17 cellular contexts compared by ENCODE assay signal in the genomic region with DNA sequence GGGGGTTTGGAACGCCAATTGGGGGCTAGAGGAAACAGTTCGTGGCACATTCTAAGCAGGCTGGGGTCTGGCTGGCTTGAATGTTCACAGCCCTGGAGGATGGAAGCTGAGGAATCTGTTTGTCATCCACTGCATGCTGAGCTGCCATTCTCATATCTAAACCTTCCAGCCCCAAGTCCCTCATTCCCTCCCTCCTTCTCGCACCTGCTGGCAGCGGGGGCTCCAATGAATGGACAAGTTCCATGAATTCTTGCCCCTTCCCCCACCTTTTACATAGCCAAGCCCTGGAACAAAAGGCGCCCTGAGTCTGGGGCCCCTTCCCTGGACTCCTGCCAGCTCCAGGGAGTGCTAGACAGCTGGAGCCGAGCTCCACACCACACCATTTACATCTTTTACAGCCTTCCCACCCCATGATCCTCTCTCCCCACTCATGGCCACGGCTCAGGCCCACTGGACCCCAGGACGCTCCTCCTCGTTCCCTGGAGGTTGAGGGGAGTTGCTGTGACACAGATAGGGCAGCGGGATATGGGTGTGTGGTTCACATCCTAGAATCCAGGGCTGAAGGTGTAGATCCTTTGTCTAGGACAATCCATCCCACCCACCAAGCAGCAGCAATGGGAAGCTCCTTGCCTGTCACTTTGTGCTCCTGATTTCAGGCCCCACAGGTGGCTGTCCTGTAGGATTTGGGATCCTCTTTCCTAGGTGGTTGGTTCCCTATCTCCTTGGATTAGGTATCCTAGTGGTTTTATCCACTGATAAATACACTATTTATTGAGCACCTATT. TPM values are rescaled to one million over a fixed set of nuclear protein-coding genes. Genes with fewer than 3 reads are reported as not detected.
DNase-seq lines count a peak whose midpoint lies in the region; ATAC-seq and TF ChIP-seq lines count a peak whose summit lies in the region.
"Had no signal": no experiment of that assay in that cellular context is flagged by ENCODE, and none has a peak within 500 bp of the region (broad histone marks: within the 10 kb centered on the region; RNA-seq: fewer than 3 reads in every experiment).

No MANE protein-coding gene starts in this region.

- H3K9me3 ChIP-seq in A673 (ENCODE audit: low read depth, low read length, poor library complexity, severe bottlenecking): no peaks in the 10 kb centered on the region

- peaks cover 6% of the 10 kb centered on the region for H3K4me1 ChIP-seq in A673 (ENCODE audit: insufficient read depth, low read length, poor library complexity, severe bottlenecking)

- POLR2A ChIA-PET in A673 (lab: Charles Lee; ENCODE audit: low non-redundant PET): no interaction called here

- H3K4me3 ChIP-seq in A673 (ENCODE audit: low read depth, low read length, poor library complexity, severe bottlenecking): no peak overlapping the region

- CTCF ChIA-PET in A673 (lab: Charles Lee): no interaction called here

- TF ChIP-seq CTCF in A673 (conservative IDR thresholded peaks at IDR 0.05; ENCODE audit: low read depth, low read length): no peak

- H3K27me3 ChIP-seq in A673 (replicated peaks; ENCODE audit: insufficient read depth, low read depth, low read length, poor library complexity): no peaks in the 10 kb centered on the region

- no peaks in the 10 kb centered on the region for H3K36me3 ChIP-seq in A673 (ENCODE audit: insufficient read depth, low read length, poor library complexity, severe bottlenecking)

- H3K27ac ChIP-seq in A673 (ENCODE audit: low read depth, low read length, poor library complexity, severe bottlenecking): no peak overlapping the region
- H3K27ac ChIP-seq: RWPE1 had no signal

- BruUV-seq in A673 (replicated peaks; lab: Mats Ljungman, UMichigan): no TSS peak

- ATAC-seq in stimulated activated naive CD8-positive, alpha-beta T cell treated with anti-CD3 and anti-CD28 coated beads, Interleukin-15, Interleukin-2, amounts not matched to agents 100 U/mL and 50 U/mL, for 24 hours: no peak
- ATAC-seq: left cardiac atrium had no signal

- intact Hi-C loops in A673 (cut with micrococcal nuclease; ENCODE audit: unreplicated experiment): no loop called here

- DNase-seq in A673 (ENCODE audit: low spot score) (peak; percentile 43), NCI-H1105 treated with DMSO at 0.1 percent for 48 hours (lab: John Stamatoyannopoulos, UW) (peak; percentile 88), SHP77 treated with DMSO at 0.1 percent for 48 hours (lab: John Stamatoyannopoulos, UW) (peak; percentile 4), iPS-NIHi11 (ENCODE audit: low spot score) (peak; percentile 84), germinal center (ENCODE audit: low spot score) (no peak)
- no peak for DNase-seq in stimulated activated naive CD8-positive, alpha-beta T cell treated with anti-CD3 and anti-CD28 coated beads, Interleukin-15, Interleukin-2, amounts not matched to agents 100 U/mL and 50 U/mL, for 24 hours
- DNase-seq in activated CD8-positive, alpha-beta memory T cell treated with anti-CD3 and anti-CD28 coated beads for 24 hours: no peak
- DNase-seq in stimulated activated CD4-positive, alpha-beta T cell treated with anti-CD3 and anti-CD28 coated beads, Interleukin-4, amount 100 ng/mL, for 1 hour: no peak
- DNase-seq: activated CD8-positive, alpha-beta memory T cell treated with anti-CD3 and anti-CD28 coated beads, Interleukin-2, amount 50 U/mL, for 48 hours; foreskin fibroblast; left cardiac atrium; NCI-H2029 treated with DMSO at 0.1 percent for 48 hours; occipital lobe; stimulated activated CD4-positive, alpha-beta T cell treated with anti-CD3 and anti-CD28 coated beads, Interleukin-15, amount 100 ng/mL, for 24 hours; stimulated activated CD8-positive, alpha-beta memory T cell treated with anti-CD3 and anti-CD28 coated beads, Interleukin-4, amount 100 ng/mL, for 48 hours had no signal

RNA-seq across cellular contexts. Expression of a gene that starts 21.7 kb away (rescaled TPM):
- total RNA-seq in A673 (2021): not detected in 2 replicates
- total RNA-seq: dermis microvascular lymphatic vessel endothelial cell, left cardiac atrium, occipital lobe had no signal

RNA-seq across cellular contexts. Expression of a gene that starts 23.8 kb away (rescaled TPM):
- total RNA-seq in A673 (2021): 46.7 and 55.7 TPM in 2 replicates

Comparison
In these comparisons a context has a peak if more than half of its experiments do, and no peak if none do; other contexts are left out.
1. DNase-seq: peak in A673 (single experiment), NCI-H1105 treated with DMSO at 0.1 percent for 48 hours (single experiment), SHP77 treated with DMSO at 0.1 percent for 48 hours (single experiment) and iPS-NIHi11 (single experiment); none in germinal center (single experiment), stimulated activated naive CD8-positive, alpha-beta T cell treated with anti-CD3 and anti-CD28 coated beads, Interleukin-15, Interleukin-2, amounts not matched to agents 100 U/mL and 50 U/mL, for 24 hours (single experiment), activated CD8-positive, alpha-beta memory T cell treated with anti-CD3 and anti-CD28 coated beads for 24 hours (single experiment) and stimulated activated CD4-positive, alpha-beta T cell treated with anti-CD3 and anti-CD28 coated beads, Interleukin-4, amount 100 ng/mL, for 1 hour (single experiment).